In the genomic region with DNA sequence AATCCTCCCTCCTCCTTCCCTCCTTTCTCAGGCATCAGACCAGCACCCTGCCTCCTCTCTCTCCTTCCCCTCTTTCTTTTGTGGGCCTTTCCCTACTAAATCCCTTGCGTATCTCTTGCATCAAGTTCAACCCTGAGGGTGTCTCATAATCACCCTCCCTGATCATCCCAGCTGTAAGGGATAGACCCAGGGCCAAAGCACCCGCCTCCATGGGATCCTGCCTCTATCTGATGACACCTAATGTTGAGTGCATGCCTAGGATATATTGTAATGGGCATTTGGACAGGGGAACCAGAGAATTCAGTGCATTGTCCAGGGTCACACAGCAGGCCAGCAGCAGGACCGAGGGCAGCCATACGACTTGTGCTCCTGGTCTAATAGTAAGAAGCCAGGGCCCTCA, we compare ENCODE assay signal across 22 cellular contexts.
"Had no signal": no experiment of that assay in that cellular context is flagged by ENCODE, and none has a peak within 500 bp of the region (broad histone marks: within the 10 kb centered on the region; RNA-seq: fewer than 3 reads in every experiment).

No MANE protein-coding gene starts in this region.

- FAIRE-seq: endometrium, endothelial cell of umbilical vein, frontal cortex, islet of Langerhans, keratinocyte had no signal

- DNase-seq: colonic mucosa; cortex of kidney; effector CD8-positive, alpha-beta T cell; effector memory CD8-positive, alpha-beta T cell; foreskin keratinocyte; glutamatergic neuron; head of caudate nucleus; heart right ventricle; hippocampal formation; left cardiac atrium; left lung; left ventricle myocardium superior; lower lobe of right lung; mesenchymal stem cell; mucosa of descending colon had no signal

- H3K27me3 ChIP-seq: colonic mucosa, foreskin keratinocyte had no signal

- H3K36me3 ChIP-seq: colonic mucosa, esophagus muscularis mucosa, gastroesophageal sphincter, heart right ventricle, left lung, lower lobe of right lung had no signal

- H3K4me3 ChIP-seq: colonic mucosa, esophagus muscularis mucosa, gastroesophageal sphincter, heart right ventricle, left lung, lower lobe of right lung, mucosa of descending colon had no signal

- H3K27ac ChIP-seq: colonic mucosa, esophagus muscularis mucosa, foreskin keratinocyte, gastroesophageal sphincter, heart right ventricle, left lung, lower lobe of right lung had no signal

- H3K9me3 ChIP-seq: colonic mucosa, gastroesophageal sphincter, lower lobe of right lung, mucosa of descending colon had no signal

- ATAC-seq: effector memory CD8-positive, alpha-beta T cell; foreskin keratinocyte; gastroesophageal sphincter; heart right ventricle; left cardiac atrium; left lung; left ventricle myocardium superior; lower lobe of right lung; mucosa of descending colon had no signal

- H3K4me1 ChIP-seq: colonic mucosa, esophagus muscularis mucosa, foreskin keratinocyte, gastroesophageal sphincter, heart right ventricle, left lung, lower lobe of right lung had no signal
